Comparison of ENCODE assay signal across 9 cellular contexts in the genomic region with DNA sequence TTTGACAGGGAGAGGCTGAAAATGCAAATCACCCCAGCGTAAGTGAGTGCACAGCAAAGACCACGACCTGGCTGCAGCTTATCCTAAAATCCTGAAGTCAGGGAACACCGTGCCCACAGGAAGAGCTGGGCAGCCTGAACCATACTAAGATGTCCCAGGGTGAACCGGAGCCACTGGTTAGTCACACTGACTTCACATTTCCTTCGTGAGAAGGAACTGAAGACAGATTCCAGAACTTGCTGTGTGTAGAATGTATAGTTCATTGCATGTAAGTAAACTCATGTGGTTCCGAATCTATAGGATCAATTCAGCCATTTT.
DNase-seq lines count a peak whose midpoint lies in the region; ATAC-seq and TF ChIP-seq lines count a peak whose summit lies in the region.
"Had no signal": no experiment of that assay in that cellular context is flagged by ENCODE, and none has a peak within 500 bp of the region (broad histone marks: within the 10 kb centered on the region; RNA-seq: fewer than 3 reads in every experiment).

No MANE protein-coding gene starts in this region.

- no peaks in the 10 kb centered on the region for H3K27me3 Mint-ChIP-seq in T-helper 17 cell

- H3K4me3 ChIP-seq in fibroblast of pulmonary artery (replicated peaks; ENCODE audit: low read depth, low read length) = peak overlapping the region; percentile 41

- no peak for TF ChIP-seq CTCF in fibroblast of pulmonary artery (IDR thresholded peaks at IDR 0.05; ENCODE audit: low read length, missing control alignments)

- no peaks in the 10 kb centered on the region for H3K9me3 ChIP-seq in T-helper 17 cell (ENCODE audit: control insufficient read depth, low read length, poor library complexity, severe bottlenecking)

- peak; percentile 9 for ATAC-seq in HG03097 (IDR thresholded peaks at IDR 0.05; ENCODE audit: low FRiP score, unreplicated experiment)
- ATAC-seq in T-helper 17 cell = no peak
- ATAC-seq in GM18909 (IDR thresholded peaks at IDR 0.05; ENCODE audit: poor library complexity, unreplicated experiment) = no peak

- no peak overlapping the region for H3K27ac Mint-ChIP-seq in T-helper 17 cell
- H3K27ac Mint-ChIP-seq: activated naive CD4-positive, alpha-beta T cell treated with anti-CD3 and anti-CD28 coated beads for 36 hours had no signal

- H3K4me3 Mint-ChIP-seq in T-helper 17 cell = peak overlapping the region; percentile 76

- H3K36me3 Mint-ChIP-seq in T-helper 17 cell (ENCODE audit: low read depth) = no peaks in the 10 kb centered on the region

- peaks cover 7% of the 10 kb centered on the region for H3K4me1 Mint-ChIP-seq in T-helper 17 cell

- DNase-seq in T-helper 17 cell (no peak), fibroblast of pulmonary artery (ENCODE audit: low read depth) (no peak), superior temporal gyrus (ENCODE audit: extremely low spot score) (peak; percentile 34), NCI-H82 (lab: John Stamatoyannopoulos, UW) (no peak), NCI-H2107 (lab: John Stamatoyannopoulos, UW) (no peak)
- DNase-seq: activated naive CD4-positive, alpha-beta T cell treated with anti-CD3 and anti-CD28 coated beads for 36 hours; NCI-H1436 treated with DMSO at 0.1 percent for 48 hours had no signal
